In the genomic region with DNA sequence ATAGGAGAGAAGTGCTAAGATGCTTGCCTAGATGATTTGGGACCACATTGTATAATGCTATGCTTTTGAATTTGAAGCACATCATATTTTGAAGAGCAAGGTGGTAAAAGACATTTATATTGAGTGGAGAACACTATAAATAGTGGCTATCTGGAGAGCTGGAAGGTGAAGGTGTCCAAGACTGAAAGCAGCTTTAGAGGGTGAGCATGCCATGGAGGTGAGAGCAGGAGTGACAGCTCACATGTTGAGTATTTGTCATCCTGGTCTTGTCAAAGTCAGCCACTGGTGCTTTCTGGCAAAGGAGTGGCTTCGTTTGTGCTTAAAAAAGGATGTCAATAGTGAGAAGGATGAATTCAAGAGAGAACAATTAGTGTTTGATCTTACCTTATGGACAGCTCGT, we compare ENCODE assay signal across 18 cellular contexts.
DNase-seq lines count a peak whose midpoint lies in the region; ATAC-seq and TF ChIP-seq lines count a peak whose summit lies in the region.
"Had no signal": no experiment of that assay in that cellular context is flagged by ENCODE, and none has a peak within 500 bp of the region (broad histone marks: within the 10 kb centered on the region; RNA-seq: fewer than 3 reads in every experiment).

No MANE protein-coding gene starts in this region.

- no peak overlapping the region for H3K27ac ChIP-seq in right cardiac atrium (ENCODE audit: low read length)
- H3K27ac ChIP-seq in brain microvascular endothelial cell = peak overlapping the region; percentile 8
- peak overlapping the region; percentile 5 for H3K27ac ChIP-seq in epithelial cell of prostate
- H3K27ac ChIP-seq in substantia nigra (ENCODE audit: low read depth, low read length, poor library complexity, severe bottlenecking) = no peak overlapping the region
- H3K27ac ChIP-seq: BLaER1, C4-2B, GM23248 had no signal

- no peak for TF ChIP-seq CTCF in HFFc6 (IDR thresholded peaks at IDR 0.05)
- TF ChIP-seq CTCF in brain microvascular endothelial cell (IDR thresholded peaks at IDR 0.05; ENCODE audit: low read depth, low read length, missing control alignments) = no peak

- peaks cover 12% of the 10 kb centered on the region for H3K36me3 Mint-ChIP-seq in HFFc6 (ENCODE audit: low read depth)

- H3K4me3 ChIP-seq in right cardiac atrium (ENCODE audit: low read length) (no peak overlapping the region), brain microvascular endothelial cell (ENCODE audit: low read depth, low read length) (no peak overlapping the region)
- H3K4me3 ChIP-seq: BLaER1, GM23248 had no signal

- DNase-seq in Right ventricle myocardium superior = no peak
- no peak for DNase-seq in right cardiac atrium
- DNase-seq in HFFc6 = no peak
- DNase-seq in brain microvascular endothelial cell = no peak
- no peak for DNase-seq in epithelial cell of prostate (ENCODE audit: low read depth, low spot score)
- DNase-seq in substantia nigra (lab: John Stamatoyannopoulos, UW) = no peak
- no peak for DNase-seq in GOT3 (lab: John Stamatoyannopoulos, UW)
- DNase-seq: Caco-2; CD4-positive, CD25-positive, alpha-beta regulatory T cell; CD8-positive, alpha-beta T cell; DMS153; DND-41; GM23248; H9 had no signal

- H3K27ac Mint-ChIP-seq in HFFc6 = peak overlapping the region; percentile 8
- H3K27ac Mint-ChIP-seq: B cell; CD4-positive, CD25-positive, alpha-beta regulatory T cell; CD8-positive, alpha-beta T cell; H9 had no signal

- H3K36me3 ChIP-seq in brain microvascular endothelial cell (replicated peaks) = no peaks in the 10 kb centered on the region
- H3K36me3 ChIP-seq: BLaER1 had no signal

- ATAC-seq in Right ventricle myocardium superior (ENCODE audit: poor library complexity) = peak; percentile 77
- ATAC-seq in right cardiac atrium = no peak
- ATAC-seq: CD8-positive, alpha-beta T cell; HCT116 had no signal

- H3K27me3 ChIP-seq in right cardiac atrium (ENCODE audit: control insufficient read depth, insufficient read depth) = no peaks in the 10 kb centered on the region
- no peaks in the 10 kb centered on the region for H3K27me3 ChIP-seq in brain microvascular endothelial cell (replicated peaks)
- H3K27me3 ChIP-seq: BLaER1 had no signal

- in situ Hi-C loops in brain microvascular endothelial cell (cut with HindIII; ENCODE audit: low pct_ligation_motif_present, low sequenced_read_pairs) = no loop called here

- intact Hi-C loops in Right ventricle myocardium superior (cut with DNase I) = no loop called here
- intact Hi-C loops in right cardiac atrium (cut with DNase I) = no loop called here

- H3K4me1 Mint-ChIP-seq in HFFc6 (ENCODE audit: low read depth) = peaks cover 31% of the 10 kb centered on the region
- H3K4me1 Mint-ChIP-seq: B cell; CD4-positive, CD25-positive, alpha-beta regulatory T cell; H9 had no signal

- H3K9me3 ChIP-seq in right cardiac atrium (ENCODE audit: control insufficient read depth, low read length) = peaks cover 2% of the 10 kb centered on the region

- WGBS in right cardiac atrium = 33% methylated on average over 2 of the region's 2 CpGs

- H3K4me3 Mint-ChIP-seq in HFFc6 = no peak overlapping the region; the same call in 1 of the 2 replicates
- H3K4me3 Mint-ChIP-seq: B cell; CD4-positive, CD25-positive, alpha-beta regulatory T cell; CD8-positive, alpha-beta T cell; H9 had no signal

- H3K27me3 Mint-ChIP-seq in HFFc6 (ENCODE audit: insufficient read depth) = no peaks in the 10 kb centered on the region

- peaks cover 20% of the 10 kb centered on the region for H3K9me3 Mint-ChIP-seq in HFFc6

- peaks cover 5% of the 10 kb centered on the region for H3K4me1 ChIP-seq in right cardiac atrium (ENCODE audit: control insufficient read depth, insufficient read depth, low read length)
- H3K4me1 ChIP-seq: BLaER1, Caco-2 had no signal

Comparison
In these comparisons a context has a peak if more than half of its experiments do, and no peak if none do; other contexts are left out.
1. H3K27ac ChIP-seq: peak in brain microvascular endothelial cell (single experiment) and epithelial cell of prostate (single experiment); none in right cardiac atrium (single experiment) and substantia nigra (single experiment).